In the genomic region with DNA sequence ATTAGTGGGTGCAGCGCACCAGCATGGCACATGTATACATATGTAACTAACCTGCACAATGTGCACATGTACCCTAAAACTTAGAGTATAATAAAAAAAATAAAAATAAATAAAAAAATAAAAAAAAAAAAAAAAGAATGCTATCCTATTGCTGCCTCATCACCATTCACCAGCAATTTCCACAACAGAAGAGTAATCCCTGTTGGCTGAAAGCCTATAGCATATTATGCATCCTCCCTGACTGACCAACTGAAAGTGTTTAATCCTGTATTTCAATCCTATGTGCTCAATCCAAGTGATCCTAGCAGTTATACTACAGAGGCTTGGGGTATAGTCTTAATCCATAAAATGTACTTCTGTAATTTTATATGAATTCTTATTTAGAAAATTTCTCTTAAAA, we compare ENCODE assay signal across 1 cellular context.
TF ChIP-seq lines count a peak whose summit lies in the region.

No MANE protein-coding gene starts in this region.

TF ChIP-seq in IMR-90, 13 proteins besides CTCF, POLR2A, EP300 and RAD21 (continued from another document):
- TF ChIP-seq, protein P1, sequence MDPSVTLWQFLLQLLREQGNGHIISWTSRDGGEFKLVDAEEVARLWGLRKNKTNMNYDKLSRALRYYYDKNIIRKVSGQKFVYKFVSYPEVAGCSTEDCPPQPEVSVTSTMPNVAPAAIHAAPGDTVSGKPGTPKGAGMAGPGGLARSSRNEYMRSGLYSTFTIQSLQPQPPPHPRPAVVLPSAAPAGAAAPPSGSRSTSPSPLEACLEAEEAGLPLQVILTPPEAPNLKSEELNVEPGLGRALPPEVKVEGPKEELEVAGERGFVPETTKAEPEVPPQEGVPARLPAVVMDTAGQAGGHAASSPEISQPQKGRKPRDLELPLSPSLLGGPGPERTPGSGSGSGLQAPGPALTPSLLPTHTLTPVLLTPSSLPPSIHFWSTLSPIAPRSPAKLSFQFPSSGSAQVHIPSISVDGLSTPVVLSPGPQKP (IDR thresholded peaks at IDR 0.05; ENCODE audit: borderline replicate concordance, low read depth, low read length): no peak
- no peak for TF ChIP-seq FOS (IDR thresholded peaks at IDR 0.05; ENCODE audit: low read depth, low read length)
- TF ChIP-seq SMC3 (IDR thresholded peaks at IDR 0.05; ENCODE audit: low read depth, low read length): no peak
- no peak for TF ChIP-seq NFE2L2 (IDR thresholded peaks at IDR 0.05; ENCODE audit: low read depth, low read length)
- no peak for TF ChIP-seq MAZ (IDR thresholded peaks at IDR 0.05; ENCODE audit: borderline replicate concordance, low read depth, low read length)
- TF ChIP-seq CEBPB (IDR thresholded peaks at IDR 0.05; ENCODE audit: low read depth, low read length): no peak
- TF ChIP-seq MXI1 (IDR thresholded peaks at IDR 0.05; ENCODE audit: borderline replicate concordance, low read depth, low read length): no peak
- TF ChIP-seq, protein P2, sequence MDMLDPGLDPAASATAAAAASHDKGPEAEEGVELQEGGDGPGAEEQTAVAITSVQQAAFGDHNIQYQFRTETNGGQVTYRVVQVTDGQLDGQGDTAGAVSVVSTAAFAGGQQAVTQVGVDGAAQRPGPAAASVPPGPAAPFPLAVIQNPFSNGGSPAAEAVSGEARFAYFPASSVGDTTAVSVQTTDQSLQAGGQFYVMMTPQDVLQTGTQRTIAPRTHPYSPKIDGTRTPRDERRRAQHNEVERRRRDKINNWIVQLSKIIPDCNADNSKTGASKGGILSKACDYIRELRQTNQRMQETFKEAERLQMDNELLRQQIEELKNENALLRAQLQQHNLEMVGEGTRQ (IDR thresholded peaks at IDR 0.05; ENCODE audit: low read depth, low read length): no peak
